Comparison of ENCODE assay signal across 10 cellular contexts in the genomic region with DNA sequence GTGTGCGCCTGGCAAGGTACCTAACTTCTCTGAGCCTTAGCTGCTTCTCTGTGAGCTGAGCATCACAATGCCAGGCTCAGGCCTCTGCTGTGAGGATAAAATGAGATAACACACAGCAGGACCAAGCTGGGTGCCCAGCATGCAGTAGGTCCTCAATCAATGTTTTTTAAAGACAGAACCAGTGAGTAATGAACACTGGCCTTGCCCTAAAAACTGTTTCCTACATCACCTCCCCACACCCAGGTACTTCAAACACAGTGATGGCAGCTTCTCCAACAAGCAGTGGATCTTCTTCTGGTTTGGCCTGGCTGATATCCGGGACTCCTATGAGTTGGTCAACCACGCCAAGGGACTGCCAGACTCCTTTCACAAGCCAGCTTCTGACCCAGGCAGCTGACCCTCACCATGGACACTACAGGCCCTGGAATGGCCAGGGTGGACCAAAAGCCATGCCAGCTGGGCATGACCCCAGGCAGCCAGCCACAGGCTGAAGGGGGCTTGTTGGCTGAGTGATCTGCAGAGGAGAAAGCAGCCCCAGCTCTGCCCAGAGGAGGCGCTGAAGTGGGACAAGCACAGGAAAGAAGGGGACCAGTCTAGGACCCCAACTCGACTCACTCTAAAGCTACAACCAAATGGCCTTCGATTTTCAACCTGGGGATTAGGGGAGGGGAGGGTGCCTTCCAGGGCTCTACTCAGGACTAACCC. TPM values are rescaled to one million over a fixed set of nuclear protein-coding genes. Genes with fewer than 3 reads are reported as not detected.
DNase-seq lines count a peak whose midpoint lies in the region; ATAC-seq and TF ChIP-seq lines count a peak whose summit lies in the region.
"Had no signal": no experiment of that assay in that cellular context is flagged by ENCODE, and none has a peak within 500 bp of the region (broad histone marks: within the 10 kb centered on the region; RNA-seq: fewer than 3 reads in every experiment).

No MANE protein-coding gene starts in this region.

- H3K4me1 Mint-ChIP-seq in activated T-cell treated with anti-CD3 and anti-CD28 coated beads, Interleukin-2, amount 50 U/mL, for 4 hours (ENCODE audit: low read depth) = peaks cover 26% of the 10 kb centered on the region
- peaks cover 20% of the 10 kb centered on the region for H3K4me1 Mint-ChIP-seq in T-helper 2 cell treated with Interferon-gamma antibody and Interleukin-4, amounts not matched to agents 5 μg/mL and 100 μg/mL, for 36 hours (ENCODE audit: low read depth)
- H3K4me1 Mint-ChIP-seq in stimulated activated naive CD8-positive, alpha-beta T cell treated with anti-CD3 and anti-CD28 coated beads, Interleukin-15, amount 100 ng/mL, for 72 hours = peaks cover 50% of the 10 kb centered on the region

- no peaks in the 10 kb centered on the region for H3K9me3 Mint-ChIP-seq in activated T-cell treated with anti-CD3 and anti-CD28 coated beads, Interleukin-2, amount 50 U/mL, for 4 hours
- H3K9me3 Mint-ChIP-seq in T-helper 2 cell treated with Interferon-gamma antibody and Interleukin-4, amounts not matched to agents 5 μg/mL and 100 μg/mL, for 36 hours = no peaks in the 10 kb centered on the region
- H3K9me3 Mint-ChIP-seq in stimulated activated naive CD8-positive, alpha-beta T cell treated with anti-CD3 and anti-CD28 coated beads, Interleukin-15, amount 100 ng/mL, for 72 hours = no peaks in the 10 kb centered on the region

- H3K27ac Mint-ChIP-seq in T-helper 2 cell treated with Interferon-gamma antibody and Interleukin-4, amounts not matched to agents 5 μg/mL and 100 μg/mL, for 36 hours = peak overlapping the region; percentile 32
- H3K27ac Mint-ChIP-seq in stimulated activated naive CD8-positive, alpha-beta T cell treated with anti-CD3 and anti-CD28 coated beads, Interleukin-15, amount 100 ng/mL, for 72 hours = peak overlapping the region in 1 of 2 donors; percentile 97

- no peak for ATAC-seq in activated T-cell treated with anti-CD3 and anti-CD28 coated beads, Interleukin-2, amount 50 U/mL, for 4 hours
- ATAC-seq in stimulated activated naive CD8-positive, alpha-beta T cell treated with anti-CD3 and anti-CD28 coated beads, Interleukin-15, amount 100 ng/mL, for 72 hours = no peak

- H3K27me3 Mint-ChIP-seq in activated T-cell treated with anti-CD3 and anti-CD28 coated beads, Interleukin-2, amount 50 U/mL, for 4 hours (ENCODE audit: low read depth) = peaks cover 2% of the 10 kb centered on the region
- peaks cover 22% of the 10 kb centered on the region for H3K27me3 Mint-ChIP-seq in T-helper 2 cell treated with Interferon-gamma antibody and Interleukin-4, amounts not matched to agents 5 μg/mL and 100 μg/mL, for 36 hours (ENCODE audit: low read depth)
- peaks cover 38% of the 10 kb centered on the region for H3K27me3 Mint-ChIP-seq in stimulated activated naive CD8-positive, alpha-beta T cell treated with anti-CD3 and anti-CD28 coated beads, Interleukin-15, amount 100 ng/mL, for 72 hours

- H3K4me3 Mint-ChIP-seq in activated T-cell treated with anti-CD3 and anti-CD28 coated beads, Interleukin-2, amount 50 U/mL, for 4 hours = peak overlapping the region; percentile 82
- peak overlapping the region; percentile 79 for H3K4me3 Mint-ChIP-seq in T-helper 2 cell treated with Interferon-gamma antibody and Interleukin-4, amounts not matched to agents 5 μg/mL and 100 μg/mL, for 36 hours
- peak overlapping the region; percentile 90 to 94 for H3K4me3 Mint-ChIP-seq in stimulated activated naive CD8-positive, alpha-beta T cell treated with anti-CD3 and anti-CD28 coated beads, Interleukin-15, amount 100 ng/mL, for 72 hours

- TF ChIP-seq CTCF in foreskin fibroblast (IDR thresholded peaks at IDR 0.05; ENCODE audit: low read depth, low read length) = no peak

- peak overlapping the region; percentile 67 to 76 for H3K4me3 ChIP-seq in foreskin fibroblast (ENCODE audit: low read depth in 1 of 2, low read length in 2 of 2)

- peaks cover 13% of the 10 kb centered on the region for H3K36me3 Mint-ChIP-seq in activated T-cell treated with anti-CD3 and anti-CD28 coated beads, Interleukin-2, amount 50 U/mL, for 4 hours (ENCODE audit: insufficient read depth)
- peaks cover 4% of the 10 kb centered on the region for H3K36me3 Mint-ChIP-seq in T-helper 2 cell treated with Interferon-gamma antibody and Interleukin-4, amounts not matched to agents 5 μg/mL and 100 μg/mL, for 36 hours (ENCODE audit: low read depth)

- no peak for DNase-seq in activated T-cell treated with anti-CD3 and anti-CD28 coated beads, Interleukin-2, amount 50 U/mL, for 4 hours
- no peak for DNase-seq in activated T-cell treated with anti-CD3 and anti-CD28 coated beads, Interleukin-2, amount 50 U/mL, for 48 hours
- no peak for DNase-seq in T-helper 2 cell treated with Interferon-gamma antibody and Interleukin-4, amounts not matched to agents 5 μg/mL and 100 μg/mL, for 36 hours (ENCODE audit: low spot score)
- DNase-seq in foreskin fibroblast (no peak), NCI-H1105 (lab: John Stamatoyannopoulos, UW) (no peak), HT-29 (ENCODE audit: low spot score) (no peak), OCI-M1 (lab: John Stamatoyannopoulos, UW) (no peak)
- no peak for DNase-seq in stimulated activated naive CD8-positive, alpha-beta T cell treated with anti-CD3 and anti-CD28 coated beads, Interleukin-15, amount 100 ng/mL, for 72 hours

RNA-seq across cellular contexts. Expression of a gene that starts 3.9 kb away (rescaled TPM):
- under 1 TPM; 0.25 to 0.52 (median 0.45) TPM for total RNA-seq in activated T-cell treated with anti-CD3 and anti-CD28 coated beads, Interleukin-2, amount 50 U/mL, for 4 hours
- total RNA-seq in HT-29 (2014; rRNA removed; shearing (Covaris generic)) = 2.7 and 4.2 TPM in 2 replicates

RNA-seq across cellular contexts. Expression of a gene that starts 6.4 kb away (rescaled TPM):
- total RNA-seq in activated T-cell treated with anti-CD3 and anti-CD28 coated beads, Interleukin-2, amount 50 U/mL, for 4 hours = 10 to 100 TPM; 20.2 to 23.1 (median 22.5) TPM
- 78.2 and 83.1 TPM in 2 replicates for total RNA-seq in HT-29 (2014; rRNA removed; shearing (Covaris generic))

RNA-seq across cellular contexts. Expression of a gene that starts 54.6 kb away (rescaled TPM):
- total RNA-seq in activated T-cell treated with anti-CD3 and anti-CD28 coated beads, Interleukin-2, amount 50 U/mL, for 4 hours = not detected
- not detected in 2 replicates for total RNA-seq in HT-29 (2014; rRNA removed; shearing (Covaris generic))
- total RNA-seq: cardiac septum, ureter had no signal

RNA-seq across cellular contexts. Expression of a gene that starts 58.1 kb away (rescaled TPM):
- total RNA-seq in activated T-cell treated with anti-CD3 and anti-CD28 coated beads, Interleukin-2, amount 50 U/mL, for 4 hours = 10 to 100 TPM; 77.6 to 88.2 (median 85.9) TPM
- total RNA-seq in HT-29 (2014; rRNA removed; shearing (Covaris generic)) = 38.9 and 50.0 TPM in 2 replicates
